ENCODE assay signal across 25 cellular contexts in genomic region chr5:135221187-135221473, GRCh38.
DNase-seq lines count a peak whose midpoint lies in the region; ATAC-seq and TF ChIP-seq lines count a peak whose summit lies in the region.
"Had no signal": no experiment of that assay in that cellular context is flagged by ENCODE, and none has a peak within 500 bp of the region (broad histone marks: within the 10 kb centered on the region; RNA-seq: fewer than 3 reads in every experiment).

No MANE protein-coding gene starts in this region.

- H3K9me3 Mint-ChIP-seq in activated naive CD8-positive, alpha-beta T cell treated with anti-CD3 and anti-CD28 coated beads, Interleukin-2, amount 50 U/mL, for 24 hours: no peaks in the 10 kb centered on the region
- H3K9me3 Mint-ChIP-seq in type B pancreatic cell (no peaks in the 10 kb centered on the region), HFFc6 (no peaks in the 10 kb centered on the region)
- H3K9me3 Mint-ChIP-seq: activated B cell treated with CpG ODN at 0.5 μM for 24 hours; activated CD8-positive, alpha-beta T cell treated with anti-CD3 and anti-CD28 coated beads for 36 hours; activated naive CD4-positive, alpha-beta T cell treated with anti-CD3 and anti-CD28 coated beads for 36 hours; activated T-cell treated with anti-CD3 and anti-CD28 coated beads, Interleukin-2, amount 50 U/mL, for 24 hours; CD8-positive, alpha-beta T cell had no signal

- TF ChIP-seq CTCF in left lung (IDR thresholded peaks at IDR 0.05): no peak
- TF ChIP-seq CTCF in type B pancreatic cell (conservative IDR thresholded peaks at IDR 0.05): no peak
- no peak for TF ChIP-seq CTCF in HFFc6 (IDR thresholded peaks at IDR 0.05)

- peak; percentile 15 for DNase-seq in MV-4-11 (lab: John Stamatoyannopoulos, UW)
- DNase-seq in activated naive CD8-positive, alpha-beta T cell treated with anti-CD3 and anti-CD28 coated beads, Interleukin-2, amount 50 U/mL, for 24 hours: no peak
- DNase-seq in left lung: no peak
- DNase-seq in type B pancreatic cell (ENCODE audit: extremely low spot score, unreplicated experiment): peak; percentile 37
- no peak for DNase-seq in activated CD4-positive, alpha-beta T cell treated with anti-CD3 and anti-CD28 coated beads, Interleukin-2, amount 50 U/mL, for 48 hours
- no peak for DNase-seq in HFFc6
- DNase-seq in DMS114 treated with DMSO at 0.1 percent for 48 hours (lab: John Stamatoyannopoulos, UW; ENCODE audit: unreplicated experiment): no peak
- DNase-seq: activated B cell treated with CpG ODN at 0.5 μM for 24 hours; activated CD8-positive, alpha-beta T cell treated with anti-CD3 and anti-CD28 coated beads for 36 hours; activated naive CD4-positive, alpha-beta T cell treated with anti-CD3 and anti-CD28 coated beads for 36 hours; caudate nucleus; dermis blood vessel endothelial cell; DMS153; KG1; mesenchymal stem cell; NCI-H1436; NCI-H446; OCI-M1; retina; stimulated activated CD4-positive, alpha-beta T cell treated with anti-CD3 and anti-CD28 coated beads, Interleukin-4, amount 100 ng/mL, for 4 hours; stimulated activated naive CD4-positive, alpha-beta T cell; T-helper 9 cell had no signal

- H3K4me3 Mint-ChIP-seq in activated naive CD8-positive, alpha-beta T cell treated with anti-CD3 and anti-CD28 coated beads, Interleukin-2, amount 50 U/mL, for 24 hours: no peak overlapping the region
- H3K4me3 Mint-ChIP-seq in type B pancreatic cell: no peak overlapping the region
- no peak overlapping the region for H3K4me3 Mint-ChIP-seq in HFFc6
- H3K4me3 Mint-ChIP-seq: activated B cell treated with CpG ODN at 0.5 μM for 24 hours; activated CD8-positive, alpha-beta T cell treated with anti-CD3 and anti-CD28 coated beads for 36 hours; activated naive CD4-positive, alpha-beta T cell treated with anti-CD3 and anti-CD28 coated beads for 36 hours; activated T-cell treated with anti-CD3 and anti-CD28 coated beads, Interleukin-2, amount 50 U/mL, for 24 hours; CD8-positive, alpha-beta T cell had no signal

- peak overlapping the region; percentile 41 for H3K27ac Mint-ChIP-seq in activated naive CD8-positive, alpha-beta T cell treated with anti-CD3 and anti-CD28 coated beads, Interleukin-2, amount 50 U/mL, for 24 hours
- H3K27ac Mint-ChIP-seq in type B pancreatic cell (no peak overlapping the region), HFFc6 (no peak overlapping the region)
- H3K27ac Mint-ChIP-seq: activated B cell treated with CpG ODN at 0.5 μM for 24 hours; activated CD8-positive, alpha-beta T cell treated with anti-CD3 and anti-CD28 coated beads for 36 hours; activated naive CD4-positive, alpha-beta T cell treated with anti-CD3 and anti-CD28 coated beads for 36 hours; activated T-cell treated with anti-CD3 and anti-CD28 coated beads, Interleukin-2, amount 50 U/mL, for 24 hours; CD8-positive, alpha-beta T cell had no signal

- ATAC-seq in activated naive CD8-positive, alpha-beta T cell treated with anti-CD3 and anti-CD28 coated beads, Interleukin-2, amount 50 U/mL, for 24 hours: no peak
- peak; percentile 24 for ATAC-seq in left lung
- ATAC-seq: activated CD8-positive, alpha-beta T cell treated with anti-CD3 and anti-CD28 coated beads for 36 hours; CD8-positive, alpha-beta T cell; Right ventricle myocardium inferior had no signal

- no peaks in the 10 kb centered on the region for H3K36me3 Mint-ChIP-seq in activated naive CD8-positive, alpha-beta T cell treated with anti-CD3 and anti-CD28 coated beads, Interleukin-2, amount 50 U/mL, for 24 hours (ENCODE audit: low read depth)
- H3K36me3 Mint-ChIP-seq in type B pancreatic cell (peaks cover 3% of the 10 kb centered on the region), HFFc6 (ENCODE audit: low read depth) (no peaks in the 10 kb centered on the region)
- H3K36me3 Mint-ChIP-seq: CD8-positive, alpha-beta T cell had no signal

- no peaks in the 10 kb centered on the region for H3K4me1 Mint-ChIP-seq in activated naive CD8-positive, alpha-beta T cell treated with anti-CD3 and anti-CD28 coated beads, Interleukin-2, amount 50 U/mL, for 24 hours
- H3K4me1 Mint-ChIP-seq in type B pancreatic cell (ENCODE audit: unreplicated experiment): peaks cover 20% of the 10 kb centered on the region
- H3K4me1 Mint-ChIP-seq in HFFc6 (ENCODE audit: low read depth): peaks cover 9% of the 10 kb centered on the region; the same call in 1 of the 2 replicates
- H3K4me1 Mint-ChIP-seq: activated B cell treated with CpG ODN at 0.5 μM for 24 hours had no signal

- H3K9me3 ChIP-seq in left lung: no peaks in the 10 kb centered on the region

- no peak overlapping the region for H3K27ac ChIP-seq in left lung

- intact Hi-C loops in left lung (cut with DNase I): no loop called here

- no peaks in the 10 kb centered on the region for H3K27me3 ChIP-seq in left lung

- H3K4me3 ChIP-seq in left lung: no peak overlapping the region

- H3K27me3 Mint-ChIP-seq in activated naive CD8-positive, alpha-beta T cell treated with anti-CD3 and anti-CD28 coated beads, Interleukin-2, amount 50 U/mL, for 24 hours: peaks cover 3% of the 10 kb centered on the region
- H3K27me3 Mint-ChIP-seq in type B pancreatic cell (peaks cover 28% of the 10 kb centered on the region), HFFc6 (ENCODE audit: insufficient read depth) (no peaks in the 10 kb centered on the region; the same call in 1 of the 2 replicates)
- H3K27me3 Mint-ChIP-seq: activated CD8-positive, alpha-beta T cell treated with anti-CD3 and anti-CD28 coated beads for 36 hours; activated T-cell treated with anti-CD3 and anti-CD28 coated beads, Interleukin-2, amount 50 U/mL, for 24 hours had no signal

- H3K4me1 ChIP-seq in left lung: no peaks in the 10 kb centered on the region

- H3K36me3 ChIP-seq in left lung: no peaks in the 10 kb centered on the region

Comparison
In these comparisons a context has a peak if more than half of its experiments do, and no peak if none do; other contexts are left out.
1. DNase-seq: peak in MV-4-11 (single experiment) and type B pancreatic cell (single experiment); none in activated naive CD8-positive, alpha-beta T cell treated with anti-CD3 and anti-CD28 coated beads, Interleukin-2, amount 50 U/mL, for 24 hours (single experiment), left lung (0 of 2), activated CD4-positive, alpha-beta T cell treated with anti-CD3 and anti-CD28 coated beads, Interleukin-2, amount 50 U/mL, for 48 hours (0 of 2), HFFc6 (single experiment) and DMS114 treated with DMSO at 0.1 percent for 48 hours (single experiment).